In the genomic region with DNA sequence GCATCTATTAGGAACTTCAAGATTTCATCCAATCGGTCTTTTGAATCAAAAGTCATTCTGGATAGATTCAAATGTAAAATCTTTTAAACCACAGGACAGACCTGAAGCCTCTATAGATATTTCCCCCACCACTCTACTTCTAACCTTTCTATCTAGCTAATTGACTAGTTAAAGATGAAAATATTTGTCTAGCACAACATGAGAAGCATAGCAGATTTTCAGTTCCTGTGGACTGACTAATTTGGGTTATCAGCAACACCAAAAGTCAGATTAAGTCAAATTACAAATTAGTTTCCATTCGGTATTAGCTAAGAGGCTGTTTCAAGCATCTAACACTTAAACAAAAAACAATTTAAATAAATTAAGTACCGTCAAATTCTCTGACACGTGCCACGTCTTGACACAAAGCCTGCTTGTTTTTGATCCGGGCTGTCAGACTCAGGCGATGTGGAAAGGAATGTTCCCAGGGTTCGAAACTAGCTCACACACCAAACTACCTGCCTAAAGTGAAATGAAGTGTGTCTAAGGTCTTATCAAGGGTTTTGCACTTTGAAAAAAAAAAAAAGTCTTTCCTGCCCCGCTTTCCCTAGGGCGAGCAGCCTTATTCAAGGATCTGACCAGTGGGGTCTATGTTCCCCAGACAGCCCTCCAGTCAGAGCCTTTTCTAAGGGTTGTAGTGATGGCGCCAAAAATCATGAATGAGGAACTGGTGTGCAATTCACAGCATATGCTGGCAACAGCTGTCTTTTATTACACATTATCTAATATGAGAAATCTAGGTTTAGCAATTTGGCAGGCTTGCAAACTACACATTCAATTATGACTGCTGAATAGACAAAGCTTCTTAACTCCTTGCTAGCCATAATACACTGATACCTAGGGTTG, we compare ENCODE assay signal across 9 cellular contexts.
DNase-seq lines count a peak whose midpoint lies in the region; ATAC-seq, FAIRE-seq and TF ChIP-seq lines count a peak whose summit lies in the region.
"Had no signal": no experiment of that assay in that cellular context is flagged by ENCODE, and none has a peak within 500 bp of the region (broad histone marks: within the 10 kb centered on the region; RNA-seq: fewer than 3 reads in every experiment).

No MANE protein-coding gene starts in this region.

- no peak for TF ChIP-seq CTCF in OCI-LY3 (IDR thresholded peaks at IDR 0.05; ENCODE audit: low read depth, low read length)

- no peak for DNase-seq in NCI-H748 treated with DMSO at 0.1 percent for 48 hours (lab: John Stamatoyannopoulos, UW)
- no peak for DNase-seq in NCI-H2081 treated with DMSO at 0.1 percent for 48 hours (lab: John Stamatoyannopoulos, UW)
- DNase-seq in stimulated activated CD4-positive, alpha-beta T cell treated with anti-CD3 and anti-CD28 coated beads, Interleukin-2, amount 100 ng/mL, for 24 hours = no peak
- no peak for DNase-seq in NCI-H1417 (lab: John Stamatoyannopoulos, UW)
- DNase-seq: heart right ventricle had no signal

- peaks cover 42% of the 10 kb centered on the region for H3K4me1 ChIP-seq in OCI-LY3 (ENCODE audit: low read length)

- H3K9ac ChIP-seq in OCI-LY3 (ENCODE audit: low read length) = peak overlapping the region; percentile 98

- peak overlapping the region; percentile 98 for H3K27ac ChIP-seq in OCI-LY3 (ENCODE audit: low read length)

- FAIRE-seq in islet of Langerhans (lab: Jason Lieb, UNC) = peak; percentile 21

- H3K4me3 ChIP-seq in OCI-LY3 (ENCODE audit: low read length) = peak overlapping the region; percentile 97

- H2AFZ ChIP-seq in OCI-LY3 (ENCODE audit: low read depth, low read length) = no peak overlapping the region

- H3K4me2 ChIP-seq in OCI-LY3 (ENCODE audit: low read length) = peak overlapping the region; percentile 99

- ATAC-seq in GM18511 (IDR thresholded peaks at IDR 0.05; ENCODE audit: unreplicated experiment) (peak; percentile 26), HG02840 (IDR thresholded peaks at IDR 0.05; ENCODE audit: low FRiP score, unreplicated experiment) (peak; percentile 11)

- H3K9me3 ChIP-seq in OCI-LY3 (ENCODE audit: insufficient read depth, low read length) = no peaks in the 10 kb centered on the region
- H3K9me3 ChIP-seq: heart right ventricle had no signal

- peaks cover 58% of the 10 kb centered on the region for H3K36me3 ChIP-seq in OCI-LY3 (replicated peaks; ENCODE audit: low read depth, low read length)

- H3K27me3 ChIP-seq in OCI-LY3 (ENCODE audit: low read depth, low read length) = no peaks in the 10 kb centered on the region
- H3K27me3 ChIP-seq: heart right ventricle had no signal

- peaks cover 51% of the 10 kb centered on the region for H4K20me1 ChIP-seq in OCI-LY3 (ENCODE audit: insufficient read depth, low read length)

- H3K79me2 ChIP-seq in OCI-LY3 (ENCODE audit: low read length) = peaks cover 100% of the 10 kb centered on the region
